8 cellular contexts compared by ENCODE assay signal in the genomic region with DNA sequence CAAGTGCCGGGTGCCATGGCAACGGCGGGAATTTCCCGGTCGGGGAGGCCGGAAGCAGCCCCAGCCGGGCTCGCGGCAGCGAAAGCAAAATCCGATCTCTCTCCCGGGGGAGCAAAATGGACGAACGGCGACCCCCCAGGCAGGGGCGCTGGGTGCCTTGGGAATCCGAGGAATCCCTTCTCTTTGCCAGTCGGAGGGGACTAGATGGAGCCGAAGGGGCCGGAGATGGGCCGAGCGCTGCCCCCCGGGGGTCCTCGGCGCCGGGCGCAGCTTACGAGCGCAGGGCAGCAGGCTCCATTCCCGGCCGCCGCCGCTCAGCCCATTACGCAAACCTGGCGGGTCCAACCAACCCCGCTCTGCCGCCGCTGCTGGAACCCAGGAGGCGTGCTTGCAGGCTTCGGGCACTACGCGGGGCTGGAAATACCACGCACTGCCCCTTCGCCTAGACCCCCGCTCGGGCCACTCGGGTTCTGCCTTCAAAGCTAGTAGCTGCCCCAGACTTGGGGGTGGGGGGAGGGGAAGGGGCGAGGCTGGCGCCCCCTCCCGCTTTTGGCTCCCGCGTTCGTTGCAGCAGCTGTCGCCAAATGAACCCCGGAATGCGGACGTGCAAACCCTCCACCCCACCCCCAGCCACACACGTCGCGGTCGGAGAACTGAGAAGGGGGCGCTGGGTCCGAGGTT. TPM values are rescaled to one million over a fixed set of nuclear protein-coding genes. Genes with fewer than 3 reads are reported as not detected.
DNase-seq lines count a peak whose midpoint lies in the region; ATAC-seq and TF ChIP-seq lines count a peak whose summit lies in the region.
"Not testable (repeated sequence)": the region's sequence is repeated elsewhere in the genome, so short reads cannot be mapped to it uniquely, and the experiment has no call there.

No MANE protein-coding gene starts in this region.

- H3K27ac Mint-ChIP-seq in activated naive CD4-positive, alpha-beta T cell treated with anti-CD3 and anti-CD28 coated beads, Interleukin-2, amount 10 ng/mL, durations not matched to agents 7 days and 5 days, result peak overlapping the region; percentile 87

- not testable (repeated sequence) for H3K27me3 ChIP-seq in DND-41 (ENCODE audit: insufficient read depth, low read length, poor library complexity); Loucy (ENCODE audit: insufficient read depth, low read length, poor library complexity, severe bottlenecking); esophagus muscularis mucosa; liver (ENCODE audit: control insufficient read depth in 4 of 4, insufficient read depth in 4 of 4, low read length in 3 of 4); sigmoid colon; suprapubic skin

- H3K36me3 Mint-ChIP-seq in activated naive CD4-positive, alpha-beta T cell treated with anti-CD3 and anti-CD28 coated beads, Interleukin-2, amount 10 ng/mL, durations not matched to agents 7 days and 5 days, result not testable (repeated sequence)

- TF ChIP-seq CTCF in DND-41 (IDR thresholded peaks at IDR 0.05; ENCODE audit: borderline replicate concordance, extremely low read depth, low read length, poor library complexity, severe bottlenecking); Loucy (conservative IDR thresholded peaks at IDR 0.05; ENCODE audit: low read length); WI38 (IDR thresholded peaks at IDR 0.05; ENCODE audit: low read depth, low read length); esophagus muscularis mucosa (IDR thresholded peaks at IDR 0.05); liver (IDR thresholded peaks at IDR 0.05; ENCODE audit: low read depth, low read length, missing input control); sigmoid colon (IDR thresholded peaks at IDR 0.05); suprapubic skin (IDR thresholded peaks at IDR 0.05): not testable (repeated sequence)

- not testable (repeated sequence) for H3K79me2 ChIP-seq in DND-41 (ENCODE audit: insufficient read depth, low read length); Loucy (ENCODE audit: insufficient read depth, low read length)

- not testable (repeated sequence) for H3K36me3 ChIP-seq in DND-41 (ENCODE audit: insufficient read depth, low read length); Loucy (ENCODE audit: insufficient read depth, low read length); esophagus muscularis mucosa; liver (ENCODE audit: control insufficient read depth in 4 of 4, insufficient read depth in 3 of 4, low read depth in 1 of 4, low read length in 3 of 4); sigmoid colon; suprapubic skin

- H3K4me3 Mint-ChIP-seq in activated naive CD4-positive, alpha-beta T cell treated with anti-CD3 and anti-CD28 coated beads, Interleukin-2, amount 10 ng/mL, durations not matched to agents 7 days and 5 days, result peak overlapping the region; percentile 74

- not testable (repeated sequence) for H3F3A ChIP-seq in Loucy (ENCODE audit: low read depth)

- H3K4me1 ChIP-seq in DND-41 (ENCODE audit: insufficient read depth, low read length); Loucy (ENCODE audit: insufficient read depth, low read length, poor library complexity, severe bottlenecking); esophagus muscularis mucosa; liver (ENCODE audit: control insufficient read depth in 4 of 4, insufficient read depth in 4 of 4, low read length in 3 of 4); sigmoid colon; suprapubic skin: not testable (repeated sequence)

- H4K20me1 ChIP-seq in DND-41 (ENCODE audit: insufficient read depth, low read length); Loucy (ENCODE audit: insufficient read depth, low read length, poor library complexity, severe bottlenecking): not testable (repeated sequence)

- intact Hi-C loops in esophagus muscularis mucosa (cut with DNase I); sigmoid colon (cut with DNase I): not testable (repeated sequence)

- peak overlapping the region; percentile 65 for H3K4me2 ChIP-seq in DND-41 (ENCODE audit: insufficient read depth, low read length)
- H3K4me2 ChIP-seq in Loucy (ENCODE audit: low read depth, low read length, poor library complexity, severe bottlenecking), result peak overlapping the region; percentile 37

- not testable (repeated sequence) for H3K4me1 Mint-ChIP-seq in activated naive CD4-positive, alpha-beta T cell treated with anti-CD3 and anti-CD28 coated beads, Interleukin-2, amount 10 ng/mL, durations not matched to agents 7 days and 5 days

- H3K27ac ChIP-seq in DND-41 (ENCODE audit: low read length), result not testable (repeated sequence)
- H3K27ac ChIP-seq in esophagus muscularis mucosa (replicated peaks in 1 of 4) (peak overlapping the region; percentile 82 to 88 (median 86)), liver (ENCODE audit: low read depth in 1 of 2, low read length in 2 of 2) (peak overlapping the region; percentile 87 to 92), sigmoid colon (peak overlapping the region; percentile 81 to 89 (median 86)), suprapubic skin (peak overlapping the region; percentile 65)

- TF ChIP-seq RAD21 in liver (IDR thresholded peaks at IDR 0.05), result not testable (repeated sequence)

- no CpG with 5 or more reads among the region's 63 CpGs for WGBS in esophagus muscularis mucosa
- under 1% methylated on average over 56 of the region's 63 CpGs for WGBS in liver
- 0% methylated on average over 59 to 60 of the region's 63 CpGs for WGBS in sigmoid colon, 2 donors
- WGBS in suprapubic skin, result no CpG with 5 or more reads among the region's 63 CpGs

- TF ChIP-seq EP300 in esophagus muscularis mucosa (IDR thresholded peaks at IDR 0.05); sigmoid colon (IDR thresholded peaks at IDR 0.05); suprapubic skin (IDR thresholded peaks at IDR 0.05): not testable (repeated sequence)

- not testable (repeated sequence) for H2AFZ ChIP-seq in DND-41 (ENCODE audit: low read depth, low read length); Loucy (ENCODE audit: low read length)

- TF ChIP-seq POLR2A in esophagus muscularis mucosa (IDR thresholded peaks at IDR 0.05; ENCODE audit: low read depth); sigmoid colon (IDR thresholded peaks at IDR 0.05); suprapubic skin (IDR thresholded peaks at IDR 0.05): not testable (repeated sequence)

- peak overlapping the region; percentile 43; the same call in 1 of the 2 replicates for H3K9ac ChIP-seq in DND-41 (ENCODE audit: low read depth, low read length)
- peak overlapping the region; percentile 77 for H3K9ac ChIP-seq in Loucy (ENCODE audit: low read depth, low read length, poor library complexity, severe bottlenecking)
- H3K9ac ChIP-seq in liver (ENCODE audit: low read depth in 1 of 2, low read length in 2 of 2), result peak overlapping the region in 1 of 2 donors; percentile 60

- not testable (repeated sequence) for H3K9me2 ChIP-seq in Loucy (replicated peaks; ENCODE audit: low read depth, low read length)

- not testable (repeated sequence) for ATAC-seq in DND-41 (ENCODE audit: insufficient read depth, low read depth)

- H3K4me3 ChIP-seq in DND-41 (ENCODE audit: low read depth in 1 of 2, low read length in 2 of 2) (peak overlapping the region; percentile 14 to 56; a peak in 3 of 4 replicates), Loucy (ENCODE audit: low read length, poor library complexity, severe bottlenecking) (peak overlapping the region; percentile 75), WI38 (ENCODE audit: low read depth, low read length) (peak overlapping the region; percentile 62), esophagus muscularis mucosa (peak overlapping the region; percentile 66 to 83 (median 67)), liver (ENCODE audit: low read depth in 1 of 3, low read length in 3 of 3) (peak overlapping the region; percentile 35 to 61 (median 45)), sigmoid colon (peak overlapping the region; percentile 55 to 77 (median 68)), suprapubic skin (peak overlapping the region; percentile 62)

- DNase-seq in DND-41, result peak; percentile 33
- DNase-seq in activated naive CD4-positive, alpha-beta T cell treated with anti-CD3 and anti-CD28 coated beads, Interleukin-2, amount 10 ng/mL, durations not matched to agents 7 days and 5 days, result peak; percentile 58
- not testable (repeated sequence) for DNase-seq in esophagus muscularis mucosa (ENCODE audit: extremely low spot score)
- peak; percentile 84 for DNase-seq in sigmoid colon
- peak; percentile 67 to 76 for DNase-seq in suprapubic skin (ENCODE audit: low spot score in 2 of 2)

- H3K9me3 Mint-ChIP-seq in activated naive CD4-positive, alpha-beta T cell treated with anti-CD3 and anti-CD28 coated beads, Interleukin-2, amount 10 ng/mL, durations not matched to agents 7 days and 5 days, result not testable (repeated sequence)

- not testable (repeated sequence) for H3K27me3 Mint-ChIP-seq in activated naive CD4-positive, alpha-beta T cell treated with anti-CD3 and anti-CD28 coated beads, Interleukin-2, amount 10 ng/mL, durations not matched to agents 7 days and 5 days

- not testable (repeated sequence) for H3K9me3 ChIP-seq in DND-41 (ENCODE audit: insufficient read depth, low read length, severe bottlenecking); Loucy (ENCODE audit: insufficient read depth, low read depth, low read length); esophagus muscularis mucosa; liver (ENCODE audit: control insufficient read depth in 4 of 4, low read length in 3 of 4); sigmoid colon; suprapubic skin

- CTCF ChIA-PET in activated naive CD4-positive, alpha-beta T cell treated with anti-CD3 and anti-CD28 coated beads, Interleukin-2, amount 10 ng/mL, durations not matched to agents 7 days and 5 days (lab: Charles Lee), result interaction anchor here (0.8 kb wide), 1 partner anchor 87 kb away, joined by 3 read pairs; no protein-coding TSS in a partner anchor

RNA-seq across cellular contexts. Expression of a gene that starts 24.1 kb away (rescaled TPM):
- total RNA-seq in esophagus muscularis mucosa (not detected), liver (under 1 TPM in 1 of 2 donors, not detected in 1; 0.17 TPM), sigmoid colon (under 1 TPM in 2 of 4 donors, not detected in 2; 0.14 to 0.28 TPM), suprapubic skin (not detected)
- polyA plus RNA-seq in liver (not detected), sigmoid colon (under 1 TPM in 1 of 3 donors, not detected in 2; 0.09 TPM)
